Comparison of ENCODE assay signal across 8 cellular contexts in genomic region chr10:75399461-75400162, GRCh38. TPM values are rescaled to one million over a fixed set of nuclear protein-coding genes. Genes with fewer than 3 reads are reported as not detected.
DNase-seq lines count a peak whose midpoint lies in the region; ATAC-seq and TF ChIP-seq lines count a peak whose summit lies in the region.

No MANE protein-coding gene starts in this region.

- peaks cover 21% of the 10 kb centered on the region for H3K36me3 Mint-ChIP-seq in activated T-helper 17 cell treated with anti-CD3 and anti-CD28 coated beads, Interleukin-2, amount 50 U/mL, for 72 hours (ENCODE audit: low read depth)
- no peaks in the 10 kb centered on the region for H3K36me3 Mint-ChIP-seq in natural killer cell treated with Interleukin-12 subunit alpha and Interleukin-12 subunit beta and Interleukin-15 and Interleukin-18, amount 100 ng/mL, for 72 hours

- H3F3A ChIP-seq in GM23248 (ENCODE audit: insufficient read depth): peaks cover 6% of the 10 kb centered on the region; the same call in 1 of the 2 replicates

- peak overlapping the region; percentile 73 for H3K4me3 Mint-ChIP-seq in activated T-helper 17 cell treated with anti-CD3 and anti-CD28 coated beads, Interleukin-2, amount 50 U/mL, for 72 hours
- H3K4me3 Mint-ChIP-seq in natural killer cell treated with Interleukin-12 subunit alpha and Interleukin-12 subunit beta and Interleukin-15 and Interleukin-18, amount 100 ng/mL, for 72 hours: peak overlapping the region; percentile 78

- peaks cover 5% of the 10 kb centered on the region for H3K36me3 ChIP-seq in BJ (ENCODE audit: control insufficient read depth, insufficient read depth, low read length)
- H3K36me3 ChIP-seq in GM23248 (ENCODE audit: low read depth): no peaks in the 10 kb centered on the region
- no peaks in the 10 kb centered on the region for H3K36me3 ChIP-seq in aorta (ENCODE audit: control insufficient read depth in 1 of 2, insufficient read depth in 2 of 2, low read length in 1 of 2)

- H3K4me2 ChIP-seq in GM23248 (ENCODE audit: unreplicated experiment): peak overlapping the region; percentile 91

- CTCF ChIA-PET in BJ (lab: Yijun Ruan, JAX): interaction anchor here (0.6 to 4.4 kb wide), 16 partner anchors 8 to 1146 kb away, joined by 3 to 41 read pairs (median 4); no protein-coding TSS in a partner anchor

- H2AFZ ChIP-seq in GM23248: peak overlapping the region; percentile 93

- H3K27ac ChIP-seq in GM23248 (peak overlapping the region; percentile 92), aorta (ENCODE audit: low read depth in 1 of 2, low read length in 2 of 2) (peak overlapping the region in 1 of 2 donors; percentile 64)

- no peaks in the 10 kb centered on the region for H3K9me2 ChIP-seq in GM23248 (ENCODE audit: insufficient read depth)

- ATAC-seq in activated T-helper 17 cell treated with anti-CD3 and anti-CD28 coated beads, Interleukin-2, amount 50 U/mL, for 72 hours (replicated peaks): no peak
- ATAC-seq in natural killer cell treated with Interleukin-12 subunit alpha and Interleukin-12 subunit beta and Interleukin-15 and Interleukin-18, amount 100 ng/mL, for 72 hours: peak in 1 of 2 donors; percentile 60
- peak; percentile 56 for ATAC-seq in aorta (ENCODE audit: low FRiP score)
- no peak for ATAC-seq in HG02970 (IDR thresholded peaks at IDR 0.05; ENCODE audit: low FRiP score, unreplicated experiment)

- H3K79me2 ChIP-seq in GM23248 (ENCODE audit: insufficient read depth): peaks cover 78% of the 10 kb centered on the region

- WGBS in GM23248 (ENCODE audit: low coverage in 1 of 2, low lambda C conversion rate in 2 of 2, missing lambda C conversion rate in 2 of 2), 2 experiments: 1 to 2% methylated on average over 49 to 59 of the region's 71 CpGs
- 3% methylated on average over 52 to 71 of the region's 71 CpGs for WGBS in aorta, 2 donors

- 0 out of 2 replicates have a peak, but pooled peaks cover 2% of the 10 kb centered on the region for H3K27me3 ChIP-seq in BJ (ENCODE audit: control insufficient read depth, insufficient read depth, low read length)
- no peaks in the 10 kb centered on the region for H3K27me3 ChIP-seq in GM23248 (replicated peaks; ENCODE audit: insufficient read depth)
- H3K27me3 ChIP-seq in aorta (ENCODE audit: control insufficient read depth in 1 of 2, insufficient read depth in 2 of 2, low read length in 1 of 2): no peaks in the 10 kb centered on the region

- H3K9me3 ChIP-seq in GM23248 (ENCODE audit: low read depth) (no peaks in the 10 kb centered on the region), aorta (ENCODE audit: control insufficient read depth, low read length) (no peaks in the 10 kb centered on the region)

- peaks cover 16% of the 10 kb centered on the region for H3K4me1 Mint-ChIP-seq in activated T-helper 17 cell treated with anti-CD3 and anti-CD28 coated beads, Interleukin-2, amount 50 U/mL, for 72 hours
- H3K4me1 Mint-ChIP-seq in natural killer cell treated with Interleukin-12 subunit alpha and Interleukin-12 subunit beta and Interleukin-15 and Interleukin-18, amount 100 ng/mL, for 72 hours (ENCODE audit: low read depth in 2 of 2): peaks cover 21 to 25% of the 10 kb centered on the region in 2 donors

- POLR2A ChIA-PET in BJ (lab: Charles Lee): no interaction called here

- no peaks in the 10 kb centered on the region for H4K20me1 ChIP-seq in GM23248 (ENCODE audit: insufficient read depth)

- intact Hi-C loops in aorta (cut with DNase I): loop anchor here (1.0 to 10.0 kb wide), 14 partner anchors 102 to 1585 kb away; no protein-coding TSS in a partner anchor

- no peak overlapping the region for H3K27ac Mint-ChIP-seq in activated T-helper 17 cell treated with anti-CD3 and anti-CD28 coated beads, Interleukin-2, amount 50 U/mL, for 72 hours
- no peak overlapping the region for H3K27ac Mint-ChIP-seq in natural killer cell treated with Interleukin-12 subunit alpha and Interleukin-12 subunit beta and Interleukin-15 and Interleukin-18, amount 100 ng/mL, for 72 hours

- H3K9me3 Mint-ChIP-seq in activated T-helper 17 cell treated with anti-CD3 and anti-CD28 coated beads, Interleukin-2, amount 50 U/mL, for 72 hours: no peaks in the 10 kb centered on the region
- H3K9me3 Mint-ChIP-seq in natural killer cell treated with Interleukin-12 subunit alpha and Interleukin-12 subunit beta and Interleukin-15 and Interleukin-18, amount 100 ng/mL, for 72 hours: no peaks in the 10 kb centered on the region

- H3K9ac ChIP-seq in GM23248: peak overlapping the region; percentile 95

- peaks cover 30% of the 10 kb centered on the region for H3K27me3 Mint-ChIP-seq in activated T-helper 17 cell treated with anti-CD3 and anti-CD28 coated beads, Interleukin-2, amount 50 U/mL, for 72 hours
- H3K27me3 Mint-ChIP-seq in natural killer cell treated with Interleukin-12 subunit alpha and Interleukin-12 subunit beta and Interleukin-15 and Interleukin-18, amount 100 ng/mL, for 72 hours: peaks cover 40 to 45% of the 10 kb centered on the region in 2 donors

- peak; percentile 68 for TF ChIP-seq CTCF in BJ (IDR thresholded peaks at IDR 0.05; ENCODE audit: insufficient read depth, low read depth, low read length)

- H3K4me1 ChIP-seq in GM23248 (ENCODE audit: insufficient read depth) (0 out of 2 replicates have a peak, but pooled peaks cover 3% of the 10 kb centered on the region), aorta (ENCODE audit: control insufficient read depth in 1 of 2, insufficient read depth in 2 of 2, low read length in 2 of 2) (no peaks in the 10 kb centered on the region)

- in situ Hi-C loops in GM23248 (cut with MboI): loop anchor here (10.0 to 25.0 kb wide), 5 partner anchors 513 to 1713 kb away; no protein-coding TSS in a partner anchor

- DNase-seq in BJ (ENCODE audit: low read depth) (no peak), GM23248 (peak; percentile 90), NCI-H460 (ENCODE audit: extremely low read depth, low read depth) (peak; percentile 84), foreskin melanocyte (peak; percentile 46), aorta (peak; percentile 90 to 96)
- peak; percentile 61 for DNase-seq in natural killer cell treated with Interleukin-12 subunit alpha and Interleukin-12 subunit beta and Interleukin-15 and Interleukin-18, amount 100 ng/mL, for 72 hours (ENCODE audit: low spot score)

- H3K4me3 ChIP-seq in BJ (ENCODE audit: low read depth, low read length): peak overlapping the region; percentile 80
- peak overlapping the region; percentile 93 for H3K4me3 ChIP-seq in GM23248
- H3K4me3 ChIP-seq in aorta (ENCODE audit: low read length in 2 of 2): peak overlapping the region; percentile 60 to 81

RNA-seq across cellular contexts. Expression of gene ZNF503, which starts 2.0 kb away (rescaled TPM):
- polyA plus RNA-seq in BJ (2011; rRNA removed) (0.45 and 0.51 TPM in 2 replicates), GM23248 (2016; fragmentation: Nextera tagmentation; extraction: Ambion mirVana) (15.4 and 15.7 TPM in 2 replicates), aorta (10 to 100 TPM in 1 of 2 donors, 1 to 10 TPM in 1; 7.0 to 22.1 TPM)
- 0.33 and 0.62 TPM in 2 replicates for polyA minus RNA-seq in BJ (2011; rRNA and poly(A)+ RNA removed)
- total RNA-seq in GM23248 (2014; rRNA removed; shearing (Covaris generic)): 16.1 and 17.5 TPM in 2 replicates
- total RNA-seq in NCI-H460 (2014; rRNA removed; shearing (Covaris generic)): 7.5 and 10.5 TPM in 2 replicates
- polyA plus RNA-seq in NCI-H460 (2014; cell fraction: nucleus; rRNA removed): 7.6 and 10.7 TPM in 2 replicates
- under 1 TPM; 0.13 to 0.30 TPM for total RNA-seq in activated T-helper 17 cell treated with anti-CD3 and anti-CD28 coated beads, Interleukin-2, amount 50 U/mL, for 72 hours
- under 1 TPM; 0.11 to 0.21 TPM for total RNA-seq in natural killer cell treated with Interleukin-12 subunit alpha and Interleukin-12 subunit beta and Interleukin-15 and Interleukin-18, amount 100 ng/mL, for 72 hours
- total RNA-seq in aorta: 10 to 100 TPM; 15.7 to 32.1 TPM

RNA-seq across cellular contexts. Expression of gene LRMDA, which starts 31.8 kb away (rescaled TPM):
- polyA plus RNA-seq in BJ (2011; rRNA removed) (0.12 TPM in 1 of 2 replicates, not detected in the other), GM23248 (2016; fragmentation: Nextera tagmentation; extraction: Ambion mirVana) (2.1 and 2.6 TPM in 2 replicates), aorta (10 to 100 TPM in 1 of 2 donors, 1 to 10 TPM in 1; 7.4 to 11.5 TPM)
- polyA minus RNA-seq in BJ (2011; rRNA and poly(A)+ RNA removed): 0.05 and 0.47 TPM in 2 replicates
- 0.13 TPM in 1 of 2 replicates, not detected in the other for total RNA-seq in GM23248 (2014; rRNA removed; shearing (Covaris generic))
- 0.95 and 0.99 TPM in 2 replicates for total RNA-seq in NCI-H460 (2014; rRNA removed; shearing (Covaris generic))
- polyA plus RNA-seq in NCI-H460 (2014; cell fraction: nucleus; rRNA removed): not detected in 2 replicates
- not detected for total RNA-seq in activated T-helper 17 cell treated with anti-CD3 and anti-CD28 coated beads, Interleukin-2, amount 50 U/mL, for 72 hours
- 1 to 10 TPM in 1 of 2 donors, under 1 TPM in 1; 0.92 to 1.8 TPM for total RNA-seq in natural killer cell treated with Interleukin-12 subunit alpha and Interleukin-12 subunit beta and Interleukin-15 and Interleukin-18, amount 100 ng/mL, for 72 hours
- 10 to 100 TPM; 17.9 to 25.7 TPM for total RNA-seq in aorta
